25 cellular contexts compared by ENCODE assay signal in the genomic region with DNA sequence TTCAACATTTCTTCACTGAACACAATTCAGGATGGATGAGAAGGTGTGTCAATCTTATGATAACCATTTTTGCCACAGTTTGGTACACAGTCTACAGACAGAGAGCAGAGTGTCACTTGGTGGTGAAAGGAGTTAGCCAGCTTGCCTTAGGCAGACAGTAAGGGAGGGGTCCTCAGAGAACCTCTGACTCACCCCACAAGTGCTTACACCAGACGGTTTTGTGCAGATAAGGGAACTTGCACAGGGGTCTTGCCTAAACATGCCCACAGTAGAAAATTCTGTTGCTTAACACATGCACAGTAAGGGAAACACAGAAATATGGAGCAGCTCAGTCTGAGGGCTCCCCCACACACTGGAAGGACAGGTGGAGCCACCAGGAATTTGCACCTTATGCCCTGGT.
DNase-seq lines count a peak whose midpoint lies in the region; ATAC-seq and TF ChIP-seq lines count a peak whose summit lies in the region.
"Had no signal": no experiment of that assay in that cellular context is flagged by ENCODE, and none has a peak within 500 bp of the region (broad histone marks: within the 10 kb centered on the region; RNA-seq: fewer than 3 reads in every experiment).

No MANE protein-coding gene starts in this region.

- 2 to 38% (median 33%) methylated on average over 1 of the region's 1 CpG for WGBS in stomach, 5 donors

- ATAC-seq in foreskin keratinocyte (peak; percentile 92), HG02678 (IDR thresholded peaks at IDR 0.05; ENCODE audit: unreplicated experiment) (no peak)
- ATAC-seq: A549; left ventricle myocardium superior; naive thymus-derived CD8-positive, alpha-beta T cell had no signal

- no peak for TF ChIP-seq EP300 in stomach (IDR thresholded peaks at IDR 0.05)

- no peaks in the 10 kb centered on the region for H3K36me3 ChIP-seq in stomach
- H3K36me3 ChIP-seq: vagina had no signal

- no peak overlapping the region for H3K4me3 ChIP-seq in stomach
- H3K4me3 ChIP-seq: A549, SK-N-MC, testis, vagina had no signal

- peak; percentile 16 for TF ChIP-seq CTCF in foreskin keratinocyte (conservative IDR thresholded peaks at IDR 0.05)
- no peak for TF ChIP-seq CTCF in stomach (IDR thresholded peaks at IDR 0.05)

- intact Hi-C loops in stomach (cut with DNase I; ENCODE audit: low total_unique reads) = no loop called here

- no peaks in the 10 kb centered on the region for H3K27me3 ChIP-seq in foreskin keratinocyte
- no peaks in the 10 kb centered on the region for H3K27me3 ChIP-seq in stomach
- H3K27me3 ChIP-seq: testis, vagina had no signal

- no peak for TF ChIP-seq POLR2A in stomach (IDR thresholded peaks at IDR 0.05)

- H3K4me1 ChIP-seq in foreskin keratinocyte (peaks cover 16% of the 10 kb centered on the region), stomach (no peaks in the 10 kb centered on the region)
- H3K4me1 ChIP-seq: A549, testis, vagina had no signal

- DNase-seq in NOMO-1 treated with DMSO at 0.1 percent for 48 hours (lab: John Stamatoyannopoulos, UW; ENCODE audit: unreplicated experiment) (peak; percentile 13), NOMO-1 treated with dmso at 0.1 percent for 144 hours (lab: John Stamatoyannopoulos, UW; ENCODE audit: unreplicated experiment) (no peak), SKM-1 (lab: John Stamatoyannopoulos, UW; ENCODE audit: unreplicated experiment) (peak; percentile 2), foreskin keratinocyte (peak; percentile 79 to 88), NCI-H2081 (lab: John Stamatoyannopoulos, UW) (no peak), stomach (no peak)
- DNase-seq in activated CD4-positive, alpha-beta T cell treated with anti-CD3 and anti-CD28 coated beads for 48 hours = no peak
- DNase-seq: activated CD4-positive, alpha-beta T cell treated with anti-CD3 and anti-CD28 coated beads for 4 hours; activated effector memory CD4-positive, alpha-beta T cell treated with anti-CD3 and anti-CD28 coated beads, Interleukin-2, amount 50 U/mL, for 16 hours; activated T-cell treated with anti-CD3 and anti-CD28 coated beads, Interleukin-2, amount 50 U/mL, for 1 hour; AML-193; CD8-positive, alpha-beta memory T cell; cerebellar nuclear complex; HCEC 1CT; KG1; left ventricle myocardium superior; naive thymus-derived CD8-positive, alpha-beta T cell; NCI-H526; stimulated activated naive CD4-positive, alpha-beta T cell treated with Interleukin-2 at 50 U/mL for 16 hours; T-helper 2 cell; testis had no signal

- H3K9me3 ChIP-seq in stomach = peaks cover 0 to 5% (median 0%) of the 10 kb centered on the region in 4 donors
- H3K9me3 ChIP-seq: A549, testis, vagina had no signal

- H3K27ac ChIP-seq in foreskin keratinocyte (no peak overlapping the region), stomach (no peak overlapping the region)
- H3K27ac ChIP-seq: A549, SK-N-MC, testis, vagina had no signal

Comparison
In these comparisons a context has a peak if more than half of its experiments do, and no peak if none do; other contexts are left out.
1. DNase-seq: peak in NOMO-1 treated with DMSO at 0.1 percent for 48 hours (single experiment), SKM-1 (single experiment) and foreskin keratinocyte (2 of 2); none in NOMO-1 treated with dmso at 0.1 percent for 144 hours (single experiment), NCI-H2081 (0 of 2), activated CD4-positive, alpha-beta T cell treated with anti-CD3 and anti-CD28 coated beads for 48 hours (single experiment) and stomach (single experiment).